In the genomic region with DNA sequence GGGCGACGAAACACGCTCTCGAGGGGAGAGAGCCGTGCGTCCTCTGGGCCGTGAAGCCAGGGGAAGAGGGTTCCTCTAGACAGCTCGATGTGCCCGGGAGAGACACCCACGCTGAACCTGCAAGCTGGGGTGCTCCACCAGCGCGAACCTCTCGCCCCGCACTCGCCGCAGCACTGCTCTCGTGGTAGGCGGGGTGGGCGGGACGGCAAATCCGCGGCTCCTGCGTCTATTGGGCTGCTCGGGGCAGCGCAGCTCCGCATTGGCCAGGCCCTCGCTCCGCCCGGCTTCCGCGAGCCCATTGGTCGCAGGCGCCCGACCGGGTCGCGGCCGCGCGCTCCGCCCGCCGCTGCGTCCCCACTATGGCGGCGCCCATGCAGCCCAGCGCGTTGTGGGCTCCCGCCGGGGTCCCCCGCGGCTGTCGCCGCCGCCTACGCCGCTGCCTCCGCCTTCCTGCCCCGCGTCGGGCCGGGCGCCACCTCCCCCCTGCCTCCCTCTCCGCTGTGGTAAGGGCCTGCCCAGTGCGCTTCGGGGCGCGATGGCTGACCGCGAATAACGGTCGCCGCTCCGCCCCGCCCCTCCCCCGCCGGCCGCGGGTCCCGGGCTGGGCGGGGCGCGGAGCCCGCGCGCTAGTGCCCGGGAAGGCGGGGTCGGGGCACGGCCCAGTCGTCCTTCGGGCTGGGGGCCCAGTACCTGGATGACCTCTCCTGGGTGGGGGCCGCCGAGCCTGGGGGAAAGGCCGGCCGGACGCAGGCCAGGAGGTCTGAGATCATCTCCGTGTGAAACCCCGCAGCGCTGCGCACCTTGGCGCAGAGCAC, we compare ENCODE assay signal across 1 cellular context.
TF ChIP-seq lines count a peak whose summit lies in the region.

A gene with protein sequence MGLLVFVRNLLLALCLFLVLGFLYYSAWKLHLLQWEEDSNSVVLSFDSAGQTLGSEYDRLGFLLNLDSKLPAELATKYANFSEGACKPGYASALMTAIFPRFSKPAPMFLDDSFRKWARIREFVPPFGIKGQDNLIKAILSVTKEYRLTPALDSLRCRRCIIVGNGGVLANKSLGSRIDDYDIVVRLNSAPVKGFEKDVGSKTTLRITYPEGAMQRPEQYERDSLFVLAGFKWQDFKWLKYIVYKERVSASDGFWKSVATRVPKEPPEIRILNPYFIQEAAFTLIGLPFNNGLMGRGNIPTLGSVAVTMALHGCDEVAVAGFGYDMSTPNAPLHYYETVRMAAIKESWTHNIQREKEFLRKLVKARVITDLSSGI (plus strand): TSS at position 346 of the 815 bp plus-strand sequence. CDS start 28,727 bp downstream, outside the sequence.

TF ChIP-seq in HepG2, 621 proteins besides CTCF, POLR2A, EP300 and RAD21 (continued from another document and continues in another):
- TF ChIP-seq, protein P1, sequence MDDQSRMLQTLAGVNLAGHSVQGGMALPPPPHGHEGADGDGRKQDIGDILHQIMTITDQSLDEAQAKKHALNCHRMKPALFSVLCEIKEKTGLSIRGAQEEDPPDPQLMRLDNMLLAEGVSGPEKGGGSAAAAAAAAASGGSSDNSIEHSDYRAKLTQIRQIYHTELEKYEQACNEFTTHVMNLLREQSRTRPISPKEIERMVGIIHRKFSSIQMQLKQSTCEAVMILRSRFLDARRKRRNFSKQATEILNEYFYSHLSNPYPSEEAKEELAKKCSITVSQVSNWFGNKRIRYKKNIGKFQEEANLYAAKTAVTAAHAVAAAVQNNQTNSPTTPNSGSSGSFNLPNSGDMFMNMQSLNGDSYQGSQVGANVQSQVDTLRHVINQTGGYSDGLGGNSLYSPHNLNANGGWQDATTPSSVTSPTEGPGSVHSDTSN (CRISPR knock-in tag; IDR thresholded peaks at IDR 0.05; ENCODE audit: borderline replicate concordance), result no peak
- peak; percentile 88; the same call in 1 of the 2 replicates for TF ChIP-seq ZNF674 (CRISPR knock-in tag; IDR thresholded peaks at IDR 0.05; ENCODE audit: low read depth)
- TF ChIP-seq ZNF20 (CRISPR knock-in tag; IDR thresholded peaks at IDR 0.05), result no peak
- no peak for TF ChIP-seq CEBPB (IDR thresholded peaks at IDR 0.05; ENCODE audit: borderline replicate concordance, low read depth, low read length)
- no peak for TF ChIP-seq ZNF17 (CRISPR knock-in tag; IDR thresholded peaks at IDR 0.05)
- peak; percentile 90 for TF ChIP-seq SP4 (CRISPR knock-in tag; IDR thresholded peaks at IDR 0.05)
- TF ChIP-seq RFX1 (IDR thresholded peaks at IDR 0.05), result no peak
- peak; percentile 33; the same call in 1 of the 2 replicates for TF ChIP-seq AHR (CRISPR knock-in tag; IDR thresholded peaks at IDR 0.05)
- no peak for TF ChIP-seq NFE2L1 (CRISPR knock-in tag; IDR thresholded peaks at IDR 0.05; ENCODE audit: borderline replicate concordance)
- no peak for TF ChIP-seq PCBP2 (optimal IDR thresholded peaks at IDR 0.05; ENCODE audit: low read depth, low read length, poor library complexity, severe bottlenecking)
- TF ChIP-seq GLI4 (CRISPR knock-in tag; IDR thresholded peaks at IDR 0.05; ENCODE audit: borderline replicate concordance), result 0 out of 2 replicates have a peak, but pooled peaks have one; percentile 52
- peak; percentile 48; the same call in 1 of the 2 replicates for TF ChIP-seq ZNF777 (CRISPR knock-in tag; IDR thresholded peaks at IDR 0.05)
- TF ChIP-seq KAT2B (IDR thresholded peaks at IDR 0.05; ENCODE audit: borderline replicate concordance, low read depth, low read length), result no peak
- TF ChIP-seq ZBTB4 (CRISPR knock-in tag; IDR thresholded peaks at IDR 0.05; ENCODE audit: borderline replicate concordance), result no peak
- TF ChIP-seq CSRNP2 (CRISPR knock-in tag; conservative IDR thresholded peaks at IDR 0.05; ENCODE audit: low read depth), result 0 out of 2 replicates have a peak, but pooled peaks have one; percentile 9
- TF ChIP-seq SNAPC2 (CRISPR knock-in tag; IDR thresholded peaks at IDR 0.05), result no peak
- TF ChIP-seq ZMAT5 (CRISPR knock-in tag; IDR thresholded peaks at IDR 0.05; ENCODE audit: borderline replicate concordance, low read depth), result no peak
- TF ChIP-seq ZFP36L2 (CRISPR knock-in tag; IDR thresholded peaks at IDR 0.05), result no peak
- TF ChIP-seq KMT2A (CRISPR knock-in tag; IDR thresholded peaks at IDR 0.05), result peak; percentile 81
- TF ChIP-seq DZIP1 (CRISPR knock-in tag; IDR thresholded peaks at IDR 0.05), result no peak; the same call in 1 of the 2 replicates
- TF ChIP-seq, protein P2, sequence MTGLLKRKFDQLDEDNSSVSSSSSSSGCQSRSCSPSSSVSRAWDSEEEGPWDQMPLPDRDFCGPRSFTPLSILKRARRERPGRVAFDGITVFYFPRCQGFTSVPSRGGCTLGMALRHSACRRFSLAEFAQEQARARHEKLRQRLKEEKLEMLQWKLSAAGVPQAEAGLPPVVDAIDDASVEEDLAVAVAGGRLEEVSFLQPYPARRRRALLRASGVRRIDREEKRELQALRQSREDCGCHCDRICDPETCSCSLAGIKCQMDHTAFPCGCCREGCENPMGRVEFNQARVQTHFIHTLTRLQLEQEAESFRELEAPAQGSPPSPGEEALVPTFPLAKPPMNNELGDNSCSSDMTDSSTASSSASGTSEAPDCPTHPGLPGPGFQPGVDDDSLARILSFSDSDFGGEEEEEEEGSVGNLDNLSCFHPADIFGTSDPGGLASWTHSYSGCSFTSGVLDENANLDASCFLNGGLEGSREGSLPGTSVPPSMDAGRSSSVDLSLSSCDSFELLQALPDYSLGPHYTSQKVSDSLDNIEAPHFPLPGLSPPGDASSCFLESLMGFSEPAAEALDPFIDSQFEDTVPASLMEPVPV (CRISPR knock-in tag; IDR thresholded peaks at IDR 0.05), result no peak
- TF ChIP-seq ADNP (CRISPR knock-in tag; IDR thresholded peaks at IDR 0.05), result no peak
- TF ChIP-seq, protein P3, sequence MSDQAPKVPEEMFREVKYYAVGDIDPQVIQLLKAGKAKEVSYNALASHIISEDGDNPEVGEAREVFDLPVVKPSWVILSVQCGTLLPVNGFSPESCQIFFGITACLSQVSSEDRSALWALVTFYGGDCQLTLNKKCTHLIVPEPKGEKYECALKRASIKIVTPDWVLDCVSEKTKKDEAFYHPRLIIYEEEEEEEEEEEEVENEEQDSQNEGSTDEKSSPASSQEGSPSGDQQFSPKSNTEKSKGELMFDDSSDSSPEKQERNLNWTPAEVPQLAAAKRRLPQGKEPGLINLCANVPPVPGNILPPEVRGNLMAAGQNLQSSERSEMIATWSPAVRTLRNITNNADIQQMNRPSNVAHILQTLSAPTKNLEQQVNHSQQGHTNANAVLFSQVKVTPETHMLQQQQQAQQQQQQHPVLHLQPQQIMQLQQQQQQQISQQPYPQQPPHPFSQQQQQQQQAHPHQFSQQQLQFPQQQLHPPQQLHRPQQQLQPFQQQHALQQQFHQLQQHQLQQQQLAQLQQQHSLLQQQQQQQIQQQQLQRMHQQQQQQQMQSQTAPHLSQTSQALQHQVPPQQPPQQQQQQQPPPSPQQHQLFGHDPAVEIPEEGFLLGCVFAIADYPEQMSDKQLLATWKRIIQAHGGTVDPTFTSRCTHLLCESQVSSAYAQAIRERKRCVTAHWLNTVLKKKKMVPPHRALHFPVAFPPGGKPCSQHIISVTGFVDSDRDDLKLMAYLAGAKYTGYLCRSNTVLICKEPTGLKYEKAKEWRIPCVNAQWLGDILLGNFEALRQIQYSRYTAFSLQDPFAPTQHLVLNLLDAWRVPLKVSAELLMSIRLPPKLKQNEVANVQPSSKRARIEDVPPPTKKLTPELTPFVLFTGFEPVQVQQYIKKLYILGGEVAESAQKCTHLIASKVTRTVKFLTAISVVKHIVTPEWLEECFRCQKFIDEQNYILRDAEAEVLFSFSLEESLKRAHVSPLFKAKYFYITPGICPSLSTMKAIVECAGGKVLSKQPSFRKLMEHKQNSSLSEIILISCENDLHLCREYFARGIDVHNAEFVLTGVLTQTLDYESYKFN (CRISPR knock-in tag; conservative IDR thresholded peaks at IDR 0.05), result peak; percentile 57; the same call in 1 of the 2 replicates
- TF ChIP-seq HES4 (CRISPR knock-in tag; IDR thresholded peaks at IDR 0.05; ENCODE audit: borderline replicate concordance), result peak; percentile 46; the same call in 1 of the 2 replicates
- no peak for TF ChIP-seq SP1 (IDR thresholded peaks at IDR 0.05)
- peak; percentile 81 for TF ChIP-seq SP1 (CRISPR knock-in tag; IDR thresholded peaks at IDR 0.05)
- TF ChIP-seq MLX (CRISPR knock-in tag; IDR thresholded peaks at IDR 0.05), result no peak
- no peak; the same call in 1 of the 2 replicates for TF ChIP-seq ZNF629 (CRISPR knock-in tag; conservative IDR thresholded peaks at IDR 0.05)
- no peak for TF ChIP-seq HNF4G (IDR thresholded peaks at IDR 0.05; ENCODE audit: borderline replicate concordance, low read depth, low read length)
- 0 out of 2 replicates have a peak, but pooled peaks have one; percentile 58 for TF ChIP-seq HNF4G (CRISPR knock-in tag; IDR thresholded peaks at IDR 0.05; ENCODE audit: borderline replicate concordance, low read depth)
- no peak for TF ChIP-seq ZNF124 (CRISPR knock-in tag; IDR thresholded peaks at IDR 0.05)
- no peak for TF ChIP-seq CBX2 (IDR thresholded peaks at IDR 0.05; ENCODE audit: low read depth, low read length)
- no peak for TF ChIP-seq CBX2 (CRISPR knock-in tag; IDR thresholded peaks at IDR 0.05; ENCODE audit: low read depth)
- peak; percentile 74; the same call in 1 of the 2 replicates for TF ChIP-seq ZNF556 (CRISPR knock-in tag; IDR thresholded peaks at IDR 0.05; ENCODE audit: borderline replicate concordance)
- peak; percentile 59; the same call in 1 of the 2 replicates for TF ChIP-seq SIN3A (IDR thresholded peaks at IDR 0.05; ENCODE audit: borderline replicate concordance, low read depth, low read length)
- 0 out of 2 replicates have a peak, but pooled peaks have one; percentile 10 for TF ChIP-seq ZNF614 (CRISPR knock-in tag; IDR thresholded peaks at IDR 0.05; ENCODE audit: borderline replicate concordance)
- no peak for TF ChIP-seq DPF2 (CRISPR knock-in tag; IDR thresholded peaks at IDR 0.05; ENCODE audit: borderline replicate concordance, low read depth)
- peak; percentile 36; the same call in 1 of the 2 replicates for TF ChIP-seq ZNF160 (CRISPR knock-in tag; IDR thresholded peaks at IDR 0.05)
- TF ChIP-seq, protein P4, sequence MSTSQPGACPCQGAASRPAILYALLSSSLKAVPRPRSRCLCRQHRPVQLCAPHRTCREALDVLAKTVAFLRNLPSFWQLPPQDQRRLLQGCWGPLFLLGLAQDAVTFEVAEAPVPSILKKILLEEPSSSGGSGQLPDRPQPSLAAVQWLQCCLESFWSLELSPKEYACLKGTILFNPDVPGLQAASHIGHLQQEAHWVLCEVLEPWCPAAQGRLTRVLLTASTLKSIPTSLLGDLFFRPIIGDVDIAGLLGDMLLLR (CRISPR knock-in tag; IDR thresholded peaks at IDR 0.05), result peak; percentile 56
- no peak for TF ChIP-seq TBX3 (IDR thresholded peaks at IDR 0.05; ENCODE audit: borderline replicate concordance)
- TF ChIP-seq ZFP90 (CRISPR knock-in tag; IDR thresholded peaks at IDR 0.05; ENCODE audit: borderline replicate concordance), result peak; percentile 46; the same call in 1 of the 2 replicates
